8 cellular contexts compared by ENCODE assay signal in the genomic region with DNA sequence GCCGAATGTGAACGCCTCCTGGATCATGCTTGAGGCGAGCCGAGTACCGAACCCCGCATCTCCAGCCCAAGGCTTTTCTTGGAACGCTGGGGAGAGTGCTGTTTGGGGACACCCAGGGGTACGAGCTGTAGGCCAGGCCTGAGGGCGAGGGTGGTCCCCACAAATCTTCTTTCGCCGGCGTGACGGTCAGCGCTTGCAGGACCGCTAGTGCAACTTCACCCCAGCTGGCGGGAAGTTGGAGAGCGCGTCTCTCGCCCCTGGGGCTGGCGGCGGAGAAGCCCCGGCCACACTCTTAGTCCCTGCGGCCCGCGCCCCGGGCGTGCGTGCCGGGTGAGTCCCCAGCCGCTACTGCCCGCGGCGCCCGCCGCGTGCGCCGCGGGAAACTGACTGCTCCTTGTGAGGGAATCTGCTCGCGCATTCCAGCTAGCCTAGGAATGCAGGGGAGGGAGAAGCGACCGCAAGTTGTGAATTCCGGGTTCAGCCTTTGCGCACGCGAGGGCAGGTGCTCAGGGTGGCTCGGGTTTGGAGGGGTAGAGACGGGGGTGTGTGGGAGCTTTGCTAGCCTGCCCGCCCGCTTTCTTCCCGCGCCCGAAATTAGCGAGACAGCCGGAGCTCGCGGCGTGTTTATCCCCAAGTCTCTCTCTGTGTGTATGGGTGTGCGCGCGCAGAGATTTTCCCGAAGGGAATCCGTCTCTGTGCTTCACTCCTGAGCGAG. TPM values are rescaled to one million over a fixed set of nuclear protein-coding genes. Genes with fewer than 3 reads are reported as not detected.
DNase-seq lines count a peak whose midpoint lies in the region; TF ChIP-seq lines count a peak whose summit lies in the region.

No MANE protein-coding gene starts in this region.

- no peak overlapping the region for H3K4ac ChIP-seq in mesenchymal stem cell (ENCODE audit: low read depth in 1 of 2, low read length in 2 of 2)

- no peaks in the 10 kb centered on the region for H3K36me3 ChIP-seq in OCI-LY3 (replicated peaks; ENCODE audit: low read depth, low read length)
- no peaks in the 10 kb centered on the region for H3K36me3 ChIP-seq in mesenchymal stem cell (ENCODE audit: control insufficient read depth in 1 of 2, insufficient read depth in 2 of 2, low read depth in 1 of 2, low read length in 2 of 2)
- no peaks in the 10 kb centered on the region for H3K36me3 ChIP-seq in vagina

- no peak overlapping the region for H2AK5ac ChIP-seq in mesenchymal stem cell (ENCODE audit: low read length, severe bottlenecking)

- no peak overlapping the region for H3K18ac ChIP-seq in mesenchymal stem cell (ENCODE audit: low read depth in 1 of 2, low read length in 2 of 2)

- no peak overlapping the region for H4K91ac ChIP-seq in mesenchymal stem cell (ENCODE audit: low read length)

- peak overlapping the region in 1 of 2 experiments; percentile 19 for H2BK12ac ChIP-seq in mesenchymal stem cell (ENCODE audit: low read length in 2 of 2)

- H3K4me3 ChIP-seq in OCI-LY3 (ENCODE audit: low read length): peak overlapping the region; percentile 84
- peak overlapping the region; percentile 72 for H3K4me3 ChIP-seq in coronary artery
- H3K4me3 ChIP-seq in mesenchymal stem cell (ENCODE audit: insufficient read depth in 1 of 2, low read depth in 1 of 2, low read length in 2 of 2): peak overlapping the region; percentile 62 to 75
- H3K4me3 ChIP-seq in vagina: peak overlapping the region; percentile 52 to 66

- no peak overlapping the region for H4K8ac ChIP-seq in mesenchymal stem cell (ENCODE audit: low read length)

- intact Hi-C loops in vagina (cut with DNase I): no loop called here

- no peak overlapping the region for H2BK120ac ChIP-seq in mesenchymal stem cell (ENCODE audit: low read depth, low read length)

- WGBS in mesenchymal stem cell: under 1% methylated on average over 54 of the region's 65 CpGs

- no peak for TF ChIP-seq POLR2A in vagina (IDR thresholded peaks at IDR 0.05)

- H3K9me3 ChIP-seq in OCI-LY3 (ENCODE audit: insufficient read depth, low read length) (no peaks in the 10 kb centered on the region), mesenchymal stem cell (ENCODE audit: control insufficient read depth, low read length) (no peaks in the 10 kb centered on the region), vagina (no peaks in the 10 kb centered on the region)

- H3K27ac ChIP-seq in OCI-LY3 (ENCODE audit: low read length) (no peak overlapping the region), coronary artery (no peak overlapping the region), mesenchymal stem cell (ENCODE audit: low read length, poor library complexity, severe bottlenecking) (no peak overlapping the region), vagina (no peak overlapping the region)

- H3K79me1 ChIP-seq in mesenchymal stem cell (replicated peaks; ENCODE audit: low read length, poor library complexity, severe bottlenecking): no peaks in the 10 kb centered on the region

- H3K14ac ChIP-seq in mesenchymal stem cell (ENCODE audit: low read length in 2 of 2): no peak overlapping the region

- H3K23ac ChIP-seq in mesenchymal stem cell (ENCODE audit: low read length in 2 of 2): peak overlapping the region in 1 of 2 experiments; percentile 84

- peak overlapping the region; percentile 89 for H3K4me2 ChIP-seq in OCI-LY3 (ENCODE audit: low read length)
- H3K4me2 ChIP-seq in mesenchymal stem cell (ENCODE audit: low read length, poor library complexity, severe bottlenecking): peak overlapping the region; percentile 99

- no peak overlapping the region for H2BK15ac ChIP-seq in mesenchymal stem cell (ENCODE audit: low read depth, poor library complexity, severe bottlenecking)

- H3K4me1 ChIP-seq in OCI-LY3 (ENCODE audit: low read length) (peaks cover 4% of the 10 kb centered on the region; the same call in 1 of the 2 replicates), mesenchymal stem cell (ENCODE audit: control insufficient read depth, insufficient read depth, low read depth, low read length) (peaks cover 54% of the 10 kb centered on the region), vagina (peaks cover 61% of the 10 kb centered on the region)

- no peaks in the 10 kb centered on the region for H3K79me2 ChIP-seq in OCI-LY3 (ENCODE audit: low read length)

- H4K20me1 ChIP-seq in OCI-LY3 (ENCODE audit: insufficient read depth, low read length): no peaks in the 10 kb centered on the region

- H3K9ac ChIP-seq in OCI-LY3 (ENCODE audit: low read length) (peak overlapping the region; percentile 56), mesenchymal stem cell (ENCODE audit: low read length) (no peak overlapping the region)

- no peak overlapping the region for H2BK5ac ChIP-seq in mesenchymal stem cell (ENCODE audit: low read depth, low read length, poor library complexity, severe bottlenecking)

- H3K27me3 ChIP-seq in OCI-LY3 (ENCODE audit: low read depth, low read length): peaks cover 18% of the 10 kb centered on the region
- peaks cover 65 to 91% of the 10 kb centered on the region in 2 experiments for H3K27me3 ChIP-seq in mesenchymal stem cell (ENCODE audit: control insufficient read depth in 1 of 2, insufficient read depth in 1 of 2, low read length in 2 of 2)
- H3K27me3 ChIP-seq in vagina: peaks cover 56% of the 10 kb centered on the region

- no peak for TF ChIP-seq CTCF in OCI-LY3 (IDR thresholded peaks at IDR 0.05; ENCODE audit: low read depth, low read length)
- TF ChIP-seq CTCF in coronary artery (IDR thresholded peaks at IDR 0.05): no peak
- no peak for TF ChIP-seq CTCF in vagina (IDR thresholded peaks at IDR 0.05)

- H2AFZ ChIP-seq in OCI-LY3 (ENCODE audit: low read depth, low read length) (peak overlapping the region; percentile 78), mesenchymal stem cell (ENCODE audit: low read depth, low read length) (peak overlapping the region; percentile 34)

- DNase-seq in NCI-H345 (lab: John Stamatoyannopoulos, UW): peak; percentile 25
- DNase-seq in NCI-H345 treated with DMSO at 0.1 percent for 48 hours (lab: John Stamatoyannopoulos, UW; ENCODE audit: unreplicated experiment): no peak
- no peak for DNase-seq in coronary artery (ENCODE audit: low spot score)
- peak; percentile 65 for DNase-seq in mesenchymal stem cell
- DNase-seq in vagina (ENCODE audit: extremely low spot score in 2 of 2): no peak
- no peak for DNase-seq in NCI-H2227 (lab: John Stamatoyannopoulos, UW; ENCODE audit: unreplicated experiment)
- DNase-seq in NCI-H510A (lab: John Stamatoyannopoulos, UW): no peak

RNA-seq across cellular contexts. Expression of a gene that starts 0.9 kb away (rescaled TPM):
- polyA plus RNA-seq in mesenchymal stem cell (2013, experiment 1 of 2): 0.01 TPM
- 0.01 TPM for polyA plus RNA-seq in mesenchymal stem cell (2013, experiment 2 of 2)
- total RNA-seq in vagina: 0.98 TPM

Comparison
In these comparisons a context has a peak if more than half of its experiments do, and no peak if none do; other contexts are left out.
1. DNase-seq: peak in NCI-H345 (single experiment) and mesenchymal stem cell (single experiment); none in NCI-H345 treated with DMSO at 0.1 percent for 48 hours (single experiment), coronary artery (single experiment), vagina (0 of 2), NCI-H2227 (single experiment) and NCI-H510A (single experiment).
2. Peak in every context shown above with its lines, with median percentiles within 50 percentile points of each other: H3K4me3 ChIP-seq.